In the genomic region with DNA sequence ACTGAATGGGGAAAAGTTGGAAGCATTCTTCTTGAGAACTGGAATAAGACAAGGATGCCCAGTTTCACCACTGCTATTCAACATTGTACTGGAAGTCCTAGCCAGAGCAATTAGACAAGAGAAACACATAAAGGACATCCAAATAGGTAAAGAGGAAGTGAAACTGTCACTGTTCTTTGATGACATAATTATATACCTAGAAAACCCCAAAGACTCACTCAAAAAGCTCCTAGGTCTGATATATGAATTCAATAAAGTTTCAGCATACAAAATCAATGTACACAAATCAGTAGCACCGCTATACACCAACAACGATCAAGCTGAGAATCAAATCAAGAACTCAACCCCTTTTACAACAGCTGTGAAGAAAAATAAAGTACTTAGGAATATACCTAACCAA, we compare ENCODE assay signal across 18 cellular contexts.
DNase-seq lines count a peak whose midpoint lies in the region; ATAC-seq and TF ChIP-seq lines count a peak whose summit lies in the region.
"Had no signal": no experiment of that assay in that cellular context is flagged by ENCODE, and none has a peak within 500 bp of the region (broad histone marks: within the 10 kb centered on the region; RNA-seq: fewer than 3 reads in every experiment).

No MANE protein-coding gene starts in this region.

- H3K4me3 ChIP-seq in GM06990 (replicated peaks; ENCODE audit: low read depth, low read length) = no peak overlapping the region
- H3K4me3 ChIP-seq in ascending aorta = no peak overlapping the region
- H3K4me3 ChIP-seq: spleen had no signal

- H3K36me3 ChIP-seq in GM06990 (ENCODE audit: control insufficient read depth, insufficient read depth, low read length) (no peaks in the 10 kb centered on the region), ascending aorta (no peaks in the 10 kb centered on the region)
- H3K36me3 ChIP-seq: spleen had no signal

- peaks cover 22% of the 10 kb centered on the region for H3K4me1 Mint-ChIP-seq in stimulated activated naive CD8-positive, alpha-beta T cell treated with anti-CD3 and anti-CD28 coated beads, Interleukin-15, amount 100 ng/mL, for 72 hours

- peak; percentile 88 for ATAC-seq in GM19372 (IDR thresholded peaks at IDR 0.05; ENCODE audit: low read depth, unreplicated experiment)
- peak; percentile 67 for ATAC-seq in HG02840 (IDR thresholded peaks at IDR 0.05; ENCODE audit: low FRiP score, unreplicated experiment)
- peak; percentile 82 for ATAC-seq in HG03460 (IDR thresholded peaks at IDR 0.05; ENCODE audit: unreplicated experiment)
- ATAC-seq in stimulated activated naive CD8-positive, alpha-beta T cell treated with anti-CD3 and anti-CD28 coated beads, Interleukin-15, amount 100 ng/mL, for 72 hours = no peak

- DNase-seq in GM06990 (ENCODE audit: extremely low read depth, insufficient read length) (peak; percentile 34), ascending aorta (ENCODE audit: low spot score in 2 of 2) (no peak), NCI-H1105 treated with DMSO at 0.1 percent for 48 hours (lab: John Stamatoyannopoulos, UW) (no peak)
- DNase-seq in stimulated activated CD4-positive, alpha-beta T cell treated with anti-CD3 and anti-CD28 coated beads, Interleukin-4, amount 100 ng/mL, for 4 hours = no peak
- no peak for DNase-seq in stimulated activated naive CD8-positive, alpha-beta T cell treated with anti-CD3 and anti-CD28 coated beads, Interleukin-15, amount 100 ng/mL, for 72 hours
- DNase-seq: Calu3, dermis blood vessel endothelial cell, H7, mesenchymal stem cell, NCI-H1092 treated with DMSO at 0.1 percent for 48 hours, NCI-H524, nucleus accumbens, SHP77, spleen had no signal

- no peaks in the 10 kb centered on the region for H3K9me3 ChIP-seq in ascending aorta

- no peak overlapping the region for H3K4me3 Mint-ChIP-seq in stimulated activated naive CD8-positive, alpha-beta T cell treated with anti-CD3 and anti-CD28 coated beads, Interleukin-15, amount 100 ng/mL, for 72 hours
- H3K4me3 Mint-ChIP-seq: type B pancreatic cell had no signal

- H3K27ac Mint-ChIP-seq in stimulated activated naive CD8-positive, alpha-beta T cell treated with anti-CD3 and anti-CD28 coated beads, Interleukin-15, amount 100 ng/mL, for 72 hours = no peak overlapping the region
- H3K27ac Mint-ChIP-seq: type B pancreatic cell had no signal

- intact Hi-C loops in ascending aorta (cut with DNase I) = no loop called here

- no peak overlapping the region for H3K27ac ChIP-seq in ascending aorta
- H3K27ac ChIP-seq: spleen had no signal

- H3K27me3 Mint-ChIP-seq in stimulated activated naive CD8-positive, alpha-beta T cell treated with anti-CD3 and anti-CD28 coated beads, Interleukin-15, amount 100 ng/mL, for 72 hours = peaks cover 8% of the 10 kb centered on the region

- TF ChIP-seq CTCF in GM06990 (IDR thresholded peaks at IDR 0.05; ENCODE audit: insufficient read depth, low read length, poor library complexity, severe bottlenecking) = no peak
- no peak for TF ChIP-seq CTCF in ascending aorta (IDR thresholded peaks at IDR 0.05)

- no peaks in the 10 kb centered on the region for H3K27me3 ChIP-seq in GM06990 (replicated peaks; ENCODE audit: control insufficient read depth, insufficient read depth, low read length)
- H3K27me3 ChIP-seq in ascending aorta = no peaks in the 10 kb centered on the region
- H3K27me3 ChIP-seq: spleen had no signal

- H3K4me1 ChIP-seq in ascending aorta = no peaks in the 10 kb centered on the region

- peaks cover 22 to 43% of the 10 kb centered on the region in 2 donors for H3K9me3 Mint-ChIP-seq in stimulated activated naive CD8-positive, alpha-beta T cell treated with anti-CD3 and anti-CD28 coated beads, Interleukin-15, amount 100 ng/mL, for 72 hours
